Comparison of ENCODE assay signal across 20 cellular contexts in the genomic region with DNA sequence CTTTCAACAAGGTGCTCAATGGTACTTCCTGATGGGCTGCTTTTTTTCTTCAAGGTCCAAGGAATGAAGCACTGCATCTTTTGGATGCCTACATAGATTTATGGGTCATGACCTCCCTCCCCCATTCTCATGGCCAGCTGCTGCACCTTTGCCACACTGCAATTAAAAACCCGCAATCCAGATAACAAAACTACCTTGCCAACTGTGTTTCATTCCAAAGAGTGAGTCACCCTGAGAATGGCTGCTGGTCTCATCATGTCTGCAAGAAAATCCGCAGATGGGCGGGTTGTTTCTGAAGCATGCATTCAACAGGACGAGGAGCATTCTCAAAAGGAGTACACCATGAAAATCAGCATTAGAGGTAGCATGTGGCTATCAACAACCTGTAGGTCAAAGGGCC.
A peak's percentile ranks its signal among the peaks of the same experiment; 100 is the strongest.
DNase-seq lines count a peak whose midpoint lies in the region; ATAC-seq, FAIRE-seq and TF ChIP-seq lines count a peak whose summit lies in the region.
"Had no signal": no experiment of that assay in that cellular context is flagged by ENCODE, and none has a peak within 500 bp of the region (broad histone marks: within the 10 kb centered on the region; RNA-seq: fewer than 3 reads in every experiment).

No MANE protein-coding gene starts in this region.

- H3K4me3 Mint-ChIP-seq in astrocyte (ENCODE audit: unreplicated experiment) (no peak overlapping the region), CD14-positive monocyte (no peak overlapping the region)
- H3K4me3 Mint-ChIP-seq in activated naive CD4-positive, alpha-beta T cell treated with anti-CD3 and anti-CD28 coated beads, Interleukin-2, amount 10 ng/mL, durations not matched to agents 7 days and 5 days: no peak overlapping the region
- H3K4me3 Mint-ChIP-seq: activated naive CD8-positive, alpha-beta T cell treated with anti-CD3 and anti-CD28 coated beads for 36 hours; stimulated activated naive CD8-positive, alpha-beta T cell treated with anti-CD3 and anti-CD28 coated beads, Interleukin-15, Interleukin-2, amounts not matched to agents 100 ng/mL and 50 ng/mL, for 24 hours; type B pancreatic cell had no signal

- H3K9ac ChIP-seq in astrocyte (ENCODE audit: low read length) (no peak overlapping the region), MM.1S (ENCODE audit: low read length) (no peak overlapping the region)
- H3K9ac ChIP-seq: BLaER1 had no signal

- no peak for TF ChIP-seq CTCF in astrocyte (IDR thresholded peaks at IDR 0.05; ENCODE audit: insufficient read depth, low read depth, low read length)
- no peak for TF ChIP-seq CTCF in MM.1S (IDR thresholded peaks at IDR 0.05; ENCODE audit: low read length)
- no peak for TF ChIP-seq CTCF in CD14-positive monocyte (IDR thresholded peaks at IDR 0.05)

- no peak overlapping the region for H3K4me3 ChIP-seq in astrocyte (ENCODE audit: insufficient read depth, low read depth, low read length)
- H3K4me3 ChIP-seq in MM.1S (ENCODE audit: low read length): no peak overlapping the region
- H3K4me3 ChIP-seq: BLaER1, right atrium auricular region had no signal

- H3K27me3 ChIP-seq in astrocyte (ENCODE audit: insufficient read depth, low read length): no peaks in the 10 kb centered on the region
- H3K27me3 ChIP-seq in MM.1S (replicated peaks; ENCODE audit: insufficient read depth, low read length): no peaks in the 10 kb centered on the region
- H3K27me3 ChIP-seq: BLaER1, right atrium auricular region had no signal

- H3K4me2 ChIP-seq in astrocyte (ENCODE audit: low read length) (peak overlapping the region; percentile 40), MM.1S (ENCODE audit: low read depth, low read length) (no peak overlapping the region)
- H3K4me2 ChIP-seq: BLaER1 had no signal

- H4K20me1 ChIP-seq in astrocyte (ENCODE audit: insufficient read depth, low read length) (no peaks in the 10 kb centered on the region), MM.1S (ENCODE audit: insufficient read depth, low read length) (no peaks in the 10 kb centered on the region)
- H4K20me1 ChIP-seq: BLaER1 had no signal

- H3F3A ChIP-seq in MM.1S (ENCODE audit: insufficient read depth, low read length): no peaks in the 10 kb centered on the region

- H2AFZ ChIP-seq in astrocyte (ENCODE audit: low read depth, low read length) (no peak overlapping the region), MM.1S (ENCODE audit: low read length) (no peak overlapping the region)

- H3K27ac ChIP-seq in astrocyte (ENCODE audit: low read depth, low read length): no peak overlapping the region
- no peak overlapping the region for H3K27ac ChIP-seq in MM.1S (ENCODE audit: low read length)
- H3K27ac ChIP-seq: BLaER1, right atrium auricular region had no signal

- H3K27ac Mint-ChIP-seq in astrocyte (ENCODE audit: unreplicated experiment) (peak overlapping the region; percentile 44), CD14-positive monocyte (no peak overlapping the region)
- no peak overlapping the region for H3K27ac Mint-ChIP-seq in activated naive CD4-positive, alpha-beta T cell treated with anti-CD3 and anti-CD28 coated beads, Interleukin-2, amount 10 ng/mL, durations not matched to agents 7 days and 5 days
- H3K27ac Mint-ChIP-seq: activated naive CD8-positive, alpha-beta T cell treated with anti-CD3 and anti-CD28 coated beads for 36 hours; stimulated activated naive CD8-positive, alpha-beta T cell treated with anti-CD3 and anti-CD28 coated beads, Interleukin-15, Interleukin-2, amounts not matched to agents 100 ng/mL and 50 ng/mL, for 24 hours; type B pancreatic cell had no signal

- no peaks in the 10 kb centered on the region for H3K9me2 ChIP-seq in MM.1S (replicated peaks; ENCODE audit: insufficient read depth, low read length)

- H3K4me1 Mint-ChIP-seq in astrocyte (ENCODE audit: low read depth, unreplicated experiment): peaks cover 43% of the 10 kb centered on the region
- H3K4me1 Mint-ChIP-seq in CD14-positive monocyte: no peaks in the 10 kb centered on the region
- H3K4me1 Mint-ChIP-seq in activated naive CD4-positive, alpha-beta T cell treated with anti-CD3 and anti-CD28 coated beads, Interleukin-2, amount 10 ng/mL, durations not matched to agents 7 days and 5 days: no peaks in the 10 kb centered on the region
- H3K4me1 Mint-ChIP-seq: activated naive CD8-positive, alpha-beta T cell treated with anti-CD3 and anti-CD28 coated beads for 36 hours had no signal

- CTCF ChIA-PET in activated naive CD4-positive, alpha-beta T cell treated with anti-CD3 and anti-CD28 coated beads, Interleukin-2, amount 10 ng/mL, durations not matched to agents 7 days and 5 days (lab: Charles Lee): no interaction called here

- H3K27me3 Mint-ChIP-seq in astrocyte (ENCODE audit: low read depth, unreplicated experiment): no peaks in the 10 kb centered on the region
- H3K27me3 Mint-ChIP-seq in CD14-positive monocyte (ENCODE audit: low read depth in 3 of 3): peaks cover 0 to 2% (median 0%) of the 10 kb centered on the region in 3 donors
- H3K27me3 Mint-ChIP-seq in activated naive CD4-positive, alpha-beta T cell treated with anti-CD3 and anti-CD28 coated beads, Interleukin-2, amount 10 ng/mL, durations not matched to agents 7 days and 5 days: no peaks in the 10 kb centered on the region
- H3K27me3 Mint-ChIP-seq: activated naive CD8-positive, alpha-beta T cell treated with anti-CD3 and anti-CD28 coated beads for 36 hours; stimulated activated naive CD8-positive, alpha-beta T cell treated with anti-CD3 and anti-CD28 coated beads, Interleukin-15, Interleukin-2, amounts not matched to agents 100 ng/mL and 50 ng/mL, for 24 hours; type B pancreatic cell had no signal

- H3K79me2 ChIP-seq in astrocyte (ENCODE audit: insufficient read depth, low read length) (no peaks in the 10 kb centered on the region), MM.1S (ENCODE audit: low read length) (no peaks in the 10 kb centered on the region)

- FAIRE-seq in astrocyte (lab: Jason Lieb, UNC): no peak
- FAIRE-seq: A204.1, GM18507 had no signal

- intact Hi-C loops in CD14-positive monocyte (cut with micrococcal nuclease): no loop called here

- H3K9me3 ChIP-seq in astrocyte (ENCODE audit: insufficient read depth, low read depth, low read length) (no peaks in the 10 kb centered on the region), MM.1S (replicated peaks; ENCODE audit: insufficient read depth, low read length) (no peaks in the 10 kb centered on the region)
- H3K9me3 ChIP-seq: BLaER1, right atrium auricular region had no signal

- ATAC-seq in GM19463 (IDR thresholded peaks at IDR 0.05; ENCODE audit: unreplicated experiment): no peak

- no peaks in the 10 kb centered on the region for H3K36me3 ChIP-seq in astrocyte (ENCODE audit: insufficient read depth, low read length)
- H3K36me3 ChIP-seq in MM.1S (replicated peaks; ENCODE audit: insufficient read depth, low read length): no peaks in the 10 kb centered on the region
- H3K36me3 ChIP-seq: BLaER1, right atrium auricular region had no signal

- H3K36me3 Mint-ChIP-seq in astrocyte (ENCODE audit: low read depth, unreplicated experiment) (no peaks in the 10 kb centered on the region), CD14-positive monocyte (no peaks in the 10 kb centered on the region)
- no peaks in the 10 kb centered on the region for H3K36me3 Mint-ChIP-seq in activated naive CD4-positive, alpha-beta T cell treated with anti-CD3 and anti-CD28 coated beads, Interleukin-2, amount 10 ng/mL, durations not matched to agents 7 days and 5 days
- H3K36me3 Mint-ChIP-seq: activated naive CD8-positive, alpha-beta T cell treated with anti-CD3 and anti-CD28 coated beads for 36 hours; type B pancreatic cell had no signal

- peaks cover 21% of the 10 kb centered on the region for H3K4me1 ChIP-seq in astrocyte (ENCODE audit: insufficient read depth, low read length)
- no peaks in the 10 kb centered on the region for H3K4me1 ChIP-seq in MM.1S (ENCODE audit: low read length)
- H3K4me1 ChIP-seq: BLaER1, right atrium auricular region had no signal

- H3K9me3 Mint-ChIP-seq in astrocyte (ENCODE audit: unreplicated experiment): no peaks in the 10 kb centered on the region
- peaks cover 0 to 3% (median 0%) of the 10 kb centered on the region in 7 donors for H3K9me3 Mint-ChIP-seq in CD14-positive monocyte
- H3K9me3 Mint-ChIP-seq in activated naive CD4-positive, alpha-beta T cell treated with anti-CD3 and anti-CD28 coated beads, Interleukin-2, amount 10 ng/mL, durations not matched to agents 7 days and 5 days: peaks cover 2% of the 10 kb centered on the region
- H3K9me3 Mint-ChIP-seq: activated naive CD8-positive, alpha-beta T cell treated with anti-CD3 and anti-CD28 coated beads for 36 hours; stimulated activated naive CD8-positive, alpha-beta T cell treated with anti-CD3 and anti-CD28 coated beads, Interleukin-15, Interleukin-2, amounts not matched to agents 100 ng/mL and 50 ng/mL, for 24 hours; type B pancreatic cell had no signal

- DNase-seq in A172 (ENCODE audit: low spot score) (peak; percentile 87), LoVo (ENCODE audit: low spot score) (peak; percentile 57), astrocyte (ENCODE audit: low read depth) (peak; percentile 87), islet precursor cell (peak; percentile 95), MM.1S (no peak), CD14-positive monocyte (ENCODE audit: low spot score) (no peak)
- no peak for DNase-seq in activated naive CD4-positive, alpha-beta T cell treated with anti-CD3 and anti-CD28 coated beads, Interleukin-2, amount 10 ng/mL, durations not matched to agents 7 days and 5 days
- DNase-seq: activated CD4-positive, alpha-beta T cell treated with anti-CD3 and anti-CD28 coated beads, Interleukin-2, amount 50 U/mL, for 1 hour; activated naive CD8-positive, alpha-beta T cell treated with anti-CD3 and anti-CD28 coated beads for 36 hours; activated T-cell treated with anti-CD3 and anti-CD28 coated beads, Interleukin-2, amount 50 U/mL, for 1 hour; kidney glomerular epithelial cell; NCI-H2081; NCI-H526 had no signal

Comparison
In these comparisons a context has a peak if more than half of its experiments do, and no peak if none do; other contexts are left out.
1. DNase-seq: peak in A172 (single experiment), LoVo (single experiment), astrocyte (single experiment) and islet precursor cell (single experiment); none in MM.1S (single experiment), CD14-positive monocyte (single experiment) and activated naive CD4-positive, alpha-beta T cell treated with anti-CD3 and anti-CD28 coated beads, Interleukin-2, amount 10 ng/mL, durations not matched to agents 7 days and 5 days (single experiment).